In the genomic region with DNA sequence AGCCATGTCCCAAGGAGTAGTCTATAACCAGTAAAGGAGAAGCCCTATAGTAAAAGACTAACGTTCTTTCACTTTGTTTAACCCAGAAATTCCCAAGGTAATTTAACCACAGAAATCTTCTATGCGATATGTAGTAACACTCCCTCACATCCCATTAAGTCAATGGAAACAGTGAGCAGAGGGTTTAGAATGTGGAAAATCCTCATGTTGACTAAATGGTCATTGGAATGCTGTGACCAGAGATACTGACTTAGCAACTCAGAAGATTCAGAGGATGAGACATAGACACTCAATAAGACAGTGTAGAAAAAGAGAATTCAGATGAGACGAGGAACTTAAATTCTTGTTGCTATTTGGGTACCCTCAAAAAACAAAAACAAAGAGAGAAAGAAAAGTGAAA, we compare ENCODE assay signal across 31 cellular contexts.
DNase-seq lines count a peak whose midpoint lies in the region; TF ChIP-seq lines count a peak whose summit lies in the region.
"Had no signal": no experiment of that assay in that cellular context is flagged by ENCODE, and none has a peak within 500 bp of the region (broad histone marks: within the 10 kb centered on the region; RNA-seq: fewer than 3 reads in every experiment).

No MANE protein-coding gene starts in this region.

- no peaks in the 10 kb centered on the region for H3K36me3 ChIP-seq in GM23248 (ENCODE audit: low read depth)
- H3K36me3 ChIP-seq: colonic mucosa, upper lobe of right lung, WERI-Rb-1 had no signal

- H3K27ac ChIP-seq in GM23248: no peak overlapping the region
- H3K27ac ChIP-seq: colonic mucosa, epithelial cell of prostate, HL-60, KMS-11, skin epidermis, upper lobe of right lung, WERI-Rb-1 had no signal

- H3K9me2 ChIP-seq in GM23248 (ENCODE audit: insufficient read depth): no peaks in the 10 kb centered on the region

- no peak overlapping the region for H3K4me2 ChIP-seq in GM23248 (ENCODE audit: unreplicated experiment)
- H3K4me2 ChIP-seq: KMS-11 had no signal

- TF ChIP-seq CTCF in astrocyte of the spinal cord (IDR thresholded peaks at IDR 0.05; ENCODE audit: low read depth, low read length): no peak

- no peaks in the 10 kb centered on the region for H4K20me1 ChIP-seq in GM23248 (ENCODE audit: insufficient read depth)

- no peaks in the 10 kb centered on the region for H3F3A ChIP-seq in GM23248 (ENCODE audit: insufficient read depth)

- no peak overlapping the region for H2AFZ ChIP-seq in GM23248

- in situ Hi-C loops in GM23248 (cut with MboI): no loop called here
- in situ Hi-C loops in astrocyte of the spinal cord (cut with HindIII; ENCODE audit: low sequenced_read_pairs): no loop called here

- no peak overlapping the region for H3K9ac ChIP-seq in GM23248
- H3K9ac ChIP-seq: KMS-11 had no signal

- no peaks in the 10 kb centered on the region for H3K27me3 ChIP-seq in GM23248 (replicated peaks; ENCODE audit: insufficient read depth)
- H3K27me3 ChIP-seq: colonic mucosa, upper lobe of right lung had no signal

- DNase-seq in GM23248: peak; percentile 15
- DNase-seq in astrocyte of the spinal cord (ENCODE audit: low read depth, low spot score): peak; percentile 19
- DNase-seq in kidney glomerular epithelial cell (lab: John Stamatoyannopoulos, UW): peak; percentile 65
- no peak for DNase-seq in NCI-H2107 treated with DMSO at 0.1 percent for 48 hours (lab: John Stamatoyannopoulos, UW; ENCODE audit: unreplicated experiment)
- DNase-seq in NCI-H82 (lab: John Stamatoyannopoulos, UW): no peak
- no peak for DNase-seq in activated CD8-positive, alpha-beta memory T cell treated with anti-CD3 and anti-CD28 coated beads, Interleukin-2, amount 50 U/mL, for 4 hours
- DNase-seq in anterior cingulate cortex (lab: John Stamatoyannopoulos, UW): no peak
- DNase-seq: activated CD4-positive, alpha-beta T cell treated with anti-CD3 and anti-CD28 coated beads for 48 hours; activated CD8-positive, alpha-beta memory T cell treated with anti-CD3 and anti-CD28 coated beads for 24 hours; activated effector memory CD4-positive, alpha-beta T cell treated with Interleukin-2 at 50 U/mL for 16 hours; activated naive CD8-positive, alpha-beta T cell treated with anti-CD3 and anti-CD28 coated beads for 36 hours; activated T-cell treated with anti-CD3 and anti-CD28 coated beads, Interleukin-2, amount 50 U/mL, for 1 hour; AML-193; aorta; CD4-positive, CD25-positive, alpha-beta regulatory T cell; colonic mucosa; effector memory CD4-positive, alpha-beta T cell; H9; left cardiac atrium; MM.1S; NCI-H2029; NCI-H69; stimulated activated naive CD4-positive, alpha-beta T cell treated with Interleukin-2 at 50 U/mL for 16 hours; SW 1271; upper lobe of right lung; WERI-Rb-1 had no signal

- WGBS in GM23248 (ENCODE audit: low coverage in 1 of 2, low lambda C conversion rate in 2 of 2, missing lambda C conversion rate in 2 of 2), 2 experiments: 40 to 45% methylated on average over 3 of the region's 3 CpGs

- H3K79me2 ChIP-seq in GM23248 (ENCODE audit: insufficient read depth): no peaks in the 10 kb centered on the region

- H3K9me3 ChIP-seq in GM23248 (ENCODE audit: low read depth): no peaks in the 10 kb centered on the region
- H3K9me3 ChIP-seq: colonic mucosa, upper lobe of right lung had no signal

- H3K4me3 ChIP-seq in GM23248 (no peak overlapping the region), astrocyte of the spinal cord (ENCODE audit: low read depth, low read length) (no peak overlapping the region)
- H3K4me3 ChIP-seq: colonic mucosa, lung, skin epidermis, upper lobe of right lung had no signal

- no peaks in the 10 kb centered on the region for H3K4me1 ChIP-seq in GM23248 (ENCODE audit: insufficient read depth)
- H3K4me1 ChIP-seq: colonic mucosa had no signal

Comparison
In these comparisons a context has a peak if more than half of its experiments do, and no peak if none do; other contexts are left out.
1. DNase-seq: peak in GM23248 (single experiment), astrocyte of the spinal cord (single experiment) and kidney glomerular epithelial cell (single experiment); none in NCI-H2107 treated with DMSO at 0.1 percent for 48 hours (single experiment), NCI-H82 (single experiment), activated CD8-positive, alpha-beta memory T cell treated with anti-CD3 and anti-CD28 coated beads, Interleukin-2, amount 50 U/mL, for 4 hours (single experiment) and anterior cingulate cortex (0 of 58).